9 cellular contexts compared by ENCODE assay signal in the genomic region with DNA sequence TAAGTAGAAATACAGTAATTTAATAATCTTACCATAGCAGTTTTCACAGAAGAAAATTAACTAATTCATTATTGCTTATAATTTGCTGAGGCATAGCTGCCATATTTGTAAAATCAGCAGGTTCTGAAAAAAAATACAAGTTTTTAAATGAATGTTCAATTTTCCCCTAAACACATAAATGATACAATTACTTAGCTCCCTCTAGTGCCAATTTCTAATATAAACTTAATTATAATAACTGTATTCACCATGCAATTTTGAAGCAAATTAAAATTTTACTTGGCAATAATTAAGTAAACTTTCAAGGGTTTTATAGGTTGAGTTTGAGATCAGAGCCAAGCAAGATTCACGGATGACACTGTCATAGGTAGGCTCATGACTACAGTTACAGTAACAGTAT.
A peak's percentile ranks its signal among the peaks of the same experiment; 100 is the strongest.
DNase-seq lines count a peak whose midpoint lies in the region; ATAC-seq and TF ChIP-seq lines count a peak whose summit lies in the region.
"Had no signal": no experiment of that assay in that cellular context is flagged by ENCODE, and none has a peak within 500 bp of the region (broad histone marks: within the 10 kb centered on the region; RNA-seq: fewer than 3 reads in every experiment).

No MANE protein-coding gene starts in this region.

- H3K9me2 ChIP-seq in Karpas-422 (replicated peaks; ENCODE audit: insufficient read depth, low read length): no peaks in the 10 kb centered on the region

- no peak overlapping the region for H2AFZ ChIP-seq in Karpas-422 (ENCODE audit: low read length)

- H3K36me3 ChIP-seq in Karpas-422 (ENCODE audit: insufficient read depth, low read length): no peaks in the 10 kb centered on the region

- peak; percentile 19 for DNase-seq in COR-L47 (lab: John Stamatoyannopoulos, UW)
- DNase-seq in Karpas-422: peak; percentile 69
- DNase-seq in inferior parietal cortex (ENCODE audit: extremely low spot score): peak; percentile 30
- DNase-seq in activated naive CD8-positive, alpha-beta T cell treated with anti-CD3 and anti-CD28 coated beads for 36 hours: no peak
- no peak for DNase-seq in caudate nucleus (lab: John Stamatoyannopoulos, UW)
- DNase-seq: midbrain had no signal

- 0 out of 3 replicates have a peak, but pooled peaks have one; percentile 32 for ATAC-seq in SK-N-SH treated with all-trans-retinoic acid at 6 μM for 48 hours
- ATAC-seq in HG03095 (IDR thresholded peaks at IDR 0.05; ENCODE audit: unreplicated experiment): no peak
- ATAC-seq in HG03135 (IDR thresholded peaks at IDR 0.05; ENCODE audit: unreplicated experiment): no peak

- no peak overlapping the region for H3K27ac Mint-ChIP-seq in activated naive CD8-positive, alpha-beta T cell treated with anti-CD3 and anti-CD28 coated beads for 36 hours

- no peak overlapping the region for H3K4me3 Mint-ChIP-seq in activated naive CD8-positive, alpha-beta T cell treated with anti-CD3 and anti-CD28 coated beads for 36 hours

- H3K27ac ChIP-seq in Karpas-422 (ENCODE audit: low read length) (no peak overlapping the region), caudate nucleus (ENCODE audit: low read depth, low read length) (no peak overlapping the region)

- H3K9me3 Mint-ChIP-seq in activated naive CD8-positive, alpha-beta T cell treated with anti-CD3 and anti-CD28 coated beads for 36 hours: no peaks in the 10 kb centered on the region

- H3K4me1 Mint-ChIP-seq in activated naive CD8-positive, alpha-beta T cell treated with anti-CD3 and anti-CD28 coated beads for 36 hours: no peaks in the 10 kb centered on the region

- no peak overlapping the region for H3K4me3 ChIP-seq in Karpas-422 (ENCODE audit: low read length)

- no peaks in the 10 kb centered on the region for H3K27me3 ChIP-seq in Karpas-422 (ENCODE audit: low read length)

- H3K36me3 Mint-ChIP-seq in activated naive CD8-positive, alpha-beta T cell treated with anti-CD3 and anti-CD28 coated beads for 36 hours: no peaks in the 10 kb centered on the region

- H3K9ac ChIP-seq in Karpas-422 (ENCODE audit: low read length): no peak overlapping the region

- H3K79me2 ChIP-seq in Karpas-422 (ENCODE audit: low read length): no peaks in the 10 kb centered on the region

- no peak overlapping the region for H3K4me2 ChIP-seq in Karpas-422 (ENCODE audit: low read depth, low read length, poor library complexity, severe bottlenecking)

- no peaks in the 10 kb centered on the region for H4K20me1 ChIP-seq in Karpas-422 (ENCODE audit: insufficient read depth, low read depth, low read length)

- no peaks in the 10 kb centered on the region for H3K4me1 ChIP-seq in Karpas-422 (ENCODE audit: low read length)

- no peaks in the 10 kb centered on the region for H3K27me3 Mint-ChIP-seq in activated naive CD8-positive, alpha-beta T cell treated with anti-CD3 and anti-CD28 coated beads for 36 hours

- H3K9me3 ChIP-seq in Karpas-422 (ENCODE audit: low read length): no peaks in the 10 kb centered on the region

TF ChIP-seq in SK-N-SH treated with all-trans-retinoic acid at 6 μM for 48 hours, 23 proteins besides CTCF, POLR2A, EP300 and RAD21:
- TF ChIP-seq ISL1 (CRISPR knock-in tag; IDR thresholded peaks at IDR 0.05) (no peak), CSDC2 (CRISPR knock-in tag; IDR thresholded peaks at IDR 0.05) (no peak), GLIS3 (CRISPR knock-in tag; IDR thresholded peaks at IDR 0.05) (no peak), ARNTL (CRISPR knock-in tag; IDR thresholded peaks at IDR 0.05; ENCODE audit: borderline replicate concordance, low read depth) (no peak), ZNF8 (CRISPR knock-in tag; IDR thresholded peaks at IDR 0.05) (no peak), PPARA (CRISPR knock-in tag; IDR thresholded peaks at IDR 0.05; ENCODE audit: borderline replicate concordance) (no peak)
- TF ChIP-seq, protein P1, sequence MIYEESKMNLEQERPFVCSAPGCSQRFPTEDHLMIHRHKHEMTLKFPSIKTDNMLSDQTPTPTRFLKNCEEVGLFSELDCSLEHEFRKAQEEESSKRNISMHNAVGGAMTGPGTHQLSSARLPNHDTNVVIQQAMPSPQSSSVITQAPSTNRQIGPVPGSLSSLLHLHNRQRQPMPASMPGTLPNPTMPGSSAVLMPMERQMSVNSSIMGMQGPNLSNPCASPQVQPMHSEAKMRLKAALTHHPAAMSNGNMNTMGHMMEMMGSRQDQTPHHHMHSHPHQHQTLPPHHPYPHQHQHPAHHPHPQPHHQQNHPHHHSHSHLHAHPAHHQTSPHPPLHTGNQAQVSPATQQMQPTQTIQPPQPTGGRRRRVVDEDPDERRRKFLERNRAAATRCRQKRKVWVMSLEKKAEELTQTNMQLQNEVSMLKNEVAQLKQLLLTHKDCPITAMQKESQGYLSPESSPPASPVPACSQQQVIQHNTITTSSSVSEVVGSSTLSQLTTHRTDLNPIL (CRISPR knock-in tag; IDR thresholded peaks at IDR 0.05; ENCODE audit: low read depth): no peak
- TF ChIP-seq, protein P2, sequence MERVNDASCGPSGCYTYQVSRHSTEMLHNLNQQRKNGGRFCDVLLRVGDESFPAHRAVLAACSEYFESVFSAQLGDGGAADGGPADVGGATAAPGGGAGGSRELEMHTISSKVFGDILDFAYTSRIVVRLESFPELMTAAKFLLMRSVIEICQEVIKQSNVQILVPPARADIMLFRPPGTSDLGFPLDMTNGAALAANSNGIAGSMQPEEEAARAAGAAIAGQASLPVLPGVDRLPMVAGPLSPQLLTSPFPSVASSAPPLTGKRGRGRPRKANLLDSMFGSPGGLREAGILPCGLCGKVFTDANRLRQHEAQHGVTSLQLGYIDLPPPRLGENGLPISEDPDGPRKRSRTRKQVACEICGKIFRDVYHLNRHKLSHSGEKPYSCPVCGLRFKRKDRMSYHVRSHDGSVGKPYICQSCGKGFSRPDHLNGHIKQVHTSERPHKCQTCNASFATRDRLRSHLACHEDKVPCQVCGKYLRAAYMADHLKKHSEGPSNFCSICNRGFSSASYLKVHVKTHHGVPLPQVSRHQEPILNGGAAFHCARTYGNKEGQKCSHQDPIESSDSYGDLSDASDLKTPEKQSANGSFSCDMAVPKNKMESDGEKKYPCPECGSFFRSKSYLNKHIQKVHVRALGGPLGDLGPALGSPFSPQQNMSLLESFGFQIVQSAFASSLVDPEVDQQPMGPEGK (CRISPR knock-in tag; IDR thresholded peaks at IDR 0.05; ENCODE audit: borderline replicate concordance): no peak

Comparison
In these comparisons a context has a peak if more than half of its experiments do, and no peak if none do; other contexts are left out.
1. DNase-seq: peak in COR-L47 (single experiment), Karpas-422 (single experiment) and inferior parietal cortex (single experiment); none in activated naive CD8-positive, alpha-beta T cell treated with anti-CD3 and anti-CD28 coated beads for 36 hours (single experiment) and caudate nucleus (0 of 61).